ENCODE assay signal across 13 cellular contexts in genomic region chr13:50131998-50132936, GRCh38.
DNase-seq lines count a peak whose midpoint lies in the region; ATAC-seq and TF ChIP-seq lines count a peak whose summit lies in the region.
"Had no signal": no experiment of that assay in that cellular context is flagged by ENCODE, and none has a peak within 500 bp of the region (broad histone marks: within the 10 kb centered on the region; RNA-seq: fewer than 3 reads in every experiment).

No MANE protein-coding gene starts in this region.

- intact Hi-C loops in dendritic cell treated with granulocyte-macrophage colony-stimulating factor and Interleukin-4, amounts not matched to agents 40 ng/mL and 50 ng/mL, for 4 days (cut with micrococcal nuclease): loop anchor here (5.0 kb wide), 1 partner anchor 90 kb away; no protein-coding TSS in a partner anchor

- H3K36me3 ChIP-seq in H7 (replicated peaks; ENCODE audit: control insufficient read depth, insufficient read depth, low read length): no peaks in the 10 kb centered on the region
- no peaks in the 10 kb centered on the region for H3K36me3 ChIP-seq in gastroesophageal sphincter
- H3K36me3 ChIP-seq: spleen had no signal

- no peak for TF ChIP-seq POLR2A in gastroesophageal sphincter (IDR thresholded peaks at IDR 0.05)

- DNase-seq in H7 (peak; percentile 62), osteocyte (ENCODE audit: extremely low spot score, unreplicated experiment) (no peak), NOMO-1 treated with DMSO at 0.1 percent for 48 hours (lab: John Stamatoyannopoulos, UW; ENCODE audit: unreplicated experiment) (no peak)
- DNase-seq in activated CD4-positive, alpha-beta T cell treated with anti-CD3 and anti-CD28 coated beads for 48 hours: peak; percentile 38
- DNase-seq: foreskin fibroblast, HFFc6, NCI-H1105, PC-9, spleen had no signal

- peaks cover 56% of the 10 kb centered on the region for H3K27me3 Mint-ChIP-seq in dendritic cell treated with granulocyte-macrophage colony-stimulating factor and Interleukin-4, amounts not matched to agents 40 ng/mL and 50 ng/mL, for 4 days
- H3K27me3 Mint-ChIP-seq in osteocyte (ENCODE audit: unreplicated experiment): peaks cover 49% of the 10 kb centered on the region

- no peak for ATAC-seq in gastroesophageal sphincter
- no peak for ATAC-seq in GM21367 (IDR thresholded peaks at IDR 0.05; ENCODE audit: unreplicated experiment)
- ATAC-seq in GM21447 (IDR thresholded peaks at IDR 0.05; ENCODE audit: unreplicated experiment): no peak

- 35% methylated on average over 10 to 25 of the region's 37 CpGs for WGBS in gastroesophageal sphincter (ENCODE audit: low coverage in 1 of 2), 2 donors

- H3K36me3 Mint-ChIP-seq in dendritic cell treated with granulocyte-macrophage colony-stimulating factor and Interleukin-4, amounts not matched to agents 40 ng/mL and 50 ng/mL, for 4 days (ENCODE audit: low read depth): no peaks in the 10 kb centered on the region
- H3K36me3 Mint-ChIP-seq in osteocyte (ENCODE audit: unreplicated experiment): no peaks in the 10 kb centered on the region

- no peak overlapping the region for H3K27ac Mint-ChIP-seq in dendritic cell treated with granulocyte-macrophage colony-stimulating factor and Interleukin-4, amounts not matched to agents 40 ng/mL and 50 ng/mL, for 4 days
- H3K27ac Mint-ChIP-seq in osteocyte (ENCODE audit: unreplicated experiment): peak overlapping the region; percentile 4
- H3K27ac Mint-ChIP-seq: HFFc6 had no signal

- no peaks in the 10 kb centered on the region for H3K9me3 ChIP-seq in gastroesophageal sphincter
- H3K9me3 ChIP-seq: spleen had no signal

- H3K27me3 ChIP-seq in H7 (ENCODE audit: control insufficient read depth, insufficient read depth, low read length) (peaks cover 82% of the 10 kb centered on the region), gastroesophageal sphincter (peaks cover 70% of the 10 kb centered on the region)

- H3K4me1 ChIP-seq in gastroesophageal sphincter: peaks cover 0 to 50% (median 15%) of the 10 kb centered on the region in 3 donors

- TF ChIP-seq CTCF in osteocyte (IDR thresholded peaks at IDR 0.05) (no peak), gastroesophageal sphincter (IDR thresholded peaks at IDR 0.05) (no peak)

- peaks cover 51% of the 10 kb centered on the region for H3K4me1 Mint-ChIP-seq in dendritic cell treated with granulocyte-macrophage colony-stimulating factor and Interleukin-4, amounts not matched to agents 40 ng/mL and 50 ng/mL, for 4 days (ENCODE audit: low read depth)
- H3K4me1 Mint-ChIP-seq in osteocyte (ENCODE audit: unreplicated experiment): peaks cover 37% of the 10 kb centered on the region

- no peaks in the 10 kb centered on the region for H3K9me3 Mint-ChIP-seq in dendritic cell treated with granulocyte-macrophage colony-stimulating factor and Interleukin-4, amounts not matched to agents 40 ng/mL and 50 ng/mL, for 4 days
- H3K9me3 Mint-ChIP-seq in osteocyte (ENCODE audit: unreplicated experiment): no peaks in the 10 kb centered on the region

- no peak overlapping the region for H3K27ac ChIP-seq in gastroesophageal sphincter
- H3K27ac ChIP-seq: PC-9, spleen had no signal

- no peak for TF ChIP-seq EP300 in gastroesophageal sphincter (IDR thresholded peaks at IDR 0.05)

- no peak overlapping the region for H3K4me3 ChIP-seq in H7 (ENCODE audit: insufficient read depth, low read depth, low read length)
- no peak overlapping the region for H3K4me3 ChIP-seq in gastroesophageal sphincter

- H3K4me3 Mint-ChIP-seq in dendritic cell treated with granulocyte-macrophage colony-stimulating factor and Interleukin-4, amounts not matched to agents 40 ng/mL and 50 ng/mL, for 4 days: peak overlapping the region; percentile 62
- no peak overlapping the region for H3K4me3 Mint-ChIP-seq in osteocyte (ENCODE audit: unreplicated experiment)

Comparison
In these comparisons a context has a peak if more than half of its experiments do, and no peak if none do; other contexts are left out.
1. DNase-seq: peak in H7 (single experiment) and activated CD4-positive, alpha-beta T cell treated with anti-CD3 and anti-CD28 coated beads for 48 hours (single experiment); none in osteocyte (single experiment) and NOMO-1 treated with DMSO at 0.1 percent for 48 hours (single experiment).